33 cellular contexts compared by ENCODE assay signal in the genomic region with DNA sequence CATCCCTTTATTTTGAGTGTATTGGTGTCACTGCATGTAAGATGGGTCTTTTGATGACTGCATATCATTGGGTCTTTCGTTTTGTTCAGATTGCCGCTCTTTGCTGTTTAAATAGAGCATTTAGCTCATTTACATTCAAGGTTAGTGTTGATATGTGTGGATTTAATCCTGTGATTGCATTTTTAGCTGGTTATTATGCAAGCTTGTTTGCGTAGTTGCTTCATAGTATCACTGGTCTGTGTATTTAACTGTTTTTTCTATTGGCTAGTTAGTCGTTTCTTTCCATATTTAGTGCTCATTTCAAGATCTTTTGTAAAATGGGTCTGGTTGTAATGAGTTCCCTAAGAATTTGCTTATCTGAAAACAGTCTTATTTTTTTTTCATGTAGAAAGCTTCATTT.
"Had no signal": no experiment of that assay in that cellular context is flagged by ENCODE, and none has a peak within 500 bp of the region (broad histone marks: within the 10 kb centered on the region; RNA-seq: fewer than 3 reads in every experiment).

No MANE protein-coding gene starts in this region.

- H3K4me3 ChIP-seq: adrenal gland, ascending aorta, body of pancreas, breast epithelium, cardiac muscle cell had no signal

- H3K9me3 ChIP-seq: adrenal gland, ascending aorta, body of pancreas had no signal

- ATAC-seq: activated naive CD4-positive, alpha-beta T cell treated with anti-CD3 and anti-CD28 coated beads, Interleukin-2, amount 50 U/mL, for 72 hours; activated naive CD8-positive, alpha-beta T cell treated with anti-CD3 and anti-CD28 coated beads, Interleukin-2, amount 50 U/mL, for 24 hours; activated T-cell treated with anti-CD3 and anti-CD28 coated beads, Interleukin-2, amount 50 U/mL, for 4 hours; activated T-cell treated with anti-CD3 and anti-CD28 coated beads, Interleukin-2, amount 50 U/mL, for 72 hours; activated T-helper 17 cell treated with anti-CD3 and anti-CD28 coated beads, Interleukin-2, amount 50 U/mL, for 72 hours; body of pancreas had no signal

- H3K27ac ChIP-seq: adrenal gland, ascending aorta, body of pancreas, brain microvascular endothelial cell, breast epithelium, cardiac muscle cell had no signal

- H3K36me3 ChIP-seq: adrenal gland, ascending aorta, brain microvascular endothelial cell, breast epithelium, cardiac muscle cell had no signal

- H3K4me1 ChIP-seq: adrenal gland, ascending aorta, body of pancreas, breast epithelium had no signal

- H3K27me3 ChIP-seq: adrenal gland, ascending aorta, body of pancreas, brain microvascular endothelial cell, breast epithelium, cardiac muscle cell had no signal

- FAIRE-seq: astrocyte, bronchial epithelial cell had no signal

- DNase-seq: activated effector memory CD4-positive, alpha-beta T cell treated with anti-CD3 and anti-CD28 coated beads, Interleukin-2, amount 50 U/mL, for 16 hours; activated effector memory CD4-positive, alpha-beta T cell treated with Interleukin-2 at 50 U/mL for 16 hours; activated gamma-delta T cell; activated gamma-delta T cell treated with Interleukin-2 at 50 U/mL for 16 hours; activated naive CD4-positive, alpha-beta T cell; activated naive CD4-positive, alpha-beta T cell treated with anti-CD3 and anti-CD28 coated beads for 36 hours; activated naive CD4-positive, alpha-beta T cell treated with anti-CD3 and anti-CD28 coated beads, Interleukin-2, amount 10 ng/mL, durations not matched to agents 7 days and 5 days; activated naive CD4-positive, alpha-beta T cell treated with anti-CD3 and anti-CD28 coated beads, Interleukin-2, amount 50 U/mL, for 16 hours; activated naive CD4-positive, alpha-beta T cell treated with Interleukin-2 at 50 U/mL for 16 hours; activated naive CD8-positive, alpha-beta T cell treated with anti-CD3 and anti-CD28 coated beads for 36 hours; activated naive CD8-positive, alpha-beta T cell treated with anti-CD3 and anti-CD28 coated beads, Interleukin-2, amount 10 ng/mL, durations not matched to agents 7 days and 5 days; activated naive CD8-positive, alpha-beta T cell treated with anti-CD3 and anti-CD28 coated beads, Interleukin-2, amount 50 U/mL, for 24 hours; activated T-cell treated with anti-CD3 and anti-CD28 coated beads, Interleukin-2, amount 50 U/mL, for 1 hour; activated T-cell treated with anti-CD3 and anti-CD28 coated beads, Interleukin-2, amount 50 U/mL, for 24 hours; activated T-cell treated with anti-CD3 and anti-CD28 coated beads, Interleukin-2, amount 50 U/mL, for 4 hours; activated T-cell treated with anti-CD3 and anti-CD28 coated beads, Interleukin-2, amount 50 U/mL, for 48 hours; activated T-cell treated with anti-CD3 and anti-CD28 coated beads, Interleukin-2, amount 50 U/mL, for 72 hours; adrenal gland; amniotic stem cell; amygdala; anterior cingulate cortex; aorta; body of pancreas; brain microvascular endothelial cell; central memory CD4-positive, alpha-beta T cell; cerebellar nuclear complex had no signal
